Comparison of ENCODE assay signal across 11 cellular contexts in genomic region chr3:142209655-142210054, GRCh38. TPM values are rescaled to one million over a fixed set of nuclear protein-coding genes. Genes with fewer than 3 reads are reported as not detected.
DNase-seq lines count a peak whose midpoint lies in the region; ATAC-seq, FAIRE-seq and TF ChIP-seq lines count a peak whose summit lies in the region.
"Had no signal": no experiment of that assay in that cellular context is flagged by ENCODE, and none has a peak within 500 bp of the region (broad histone marks: within the 10 kb centered on the region; RNA-seq: fewer than 3 reads in every experiment).

No MANE protein-coding gene starts in this region.

- DNase-seq in HS-27A (ENCODE audit: low read depth) = peak; percentile 30
- DNase-seq in mammary epithelial cell = peak; percentile 47
- DNase-seq in keratinocyte (ENCODE audit: low read depth, low spot score) = no peak
- DNase-seq in posterior vena cava (ENCODE audit: low spot score) = no peak
- no peak for DNase-seq in NCI-H748 (lab: John Stamatoyannopoulos, UW; ENCODE audit: unreplicated experiment)
- DNase-seq: central memory CD4-positive, alpha-beta T cell; NCI-H1417 had no signal

- H3K4me1 ChIP-seq in mammary epithelial cell (ENCODE audit: insufficient read depth, low read length) = no peaks in the 10 kb centered on the region
- peaks cover 6% of the 10 kb centered on the region for H3K4me1 ChIP-seq in keratinocyte (ENCODE audit: control insufficient read depth, extremely low read depth, insufficient read depth, low read length)
- peaks cover 12% of the 10 kb centered on the region for H3K4me1 ChIP-seq in stomach smooth muscle (ENCODE audit: control insufficient read depth, insufficient read depth, low read length)

- ATAC-seq in HG03108 (IDR thresholded peaks at IDR 0.05; ENCODE audit: unreplicated experiment) (no peak), HG02571 (IDR thresholded peaks at IDR 0.05; ENCODE audit: unreplicated experiment) (no peak)

- no peak overlapping the region for H2AFZ ChIP-seq in mammary epithelial cell (ENCODE audit: low read depth, low read length)
- H2AFZ ChIP-seq in keratinocyte (ENCODE audit: control insufficient read depth, low read length) = no peak overlapping the region

- H4K20me1 ChIP-seq in mammary epithelial cell (ENCODE audit: insufficient read depth, low read length) (no peaks in the 10 kb centered on the region), keratinocyte (ENCODE audit: control insufficient read depth, extremely low read depth, insufficient read depth, low read length) (no peaks in the 10 kb centered on the region)

- TF ChIP-seq CTCF in mammary epithelial cell (conservative IDR thresholded peaks at IDR 0.05 in 1 of 2, IDR thresholded peaks at IDR 0.05 in 1 of 2; ENCODE audit: extremely low read depth in 1 of 2, insufficient read depth in 1 of 2, low read depth in 1 of 2, low read length in 2 of 2) (no peak), keratinocyte (optimal IDR thresholded peaks at IDR 0.05 in 1 of 3, IDR thresholded peaks at IDR 0.05 in 1 of 3, conservative IDR thresholded peaks at IDR 0.05 in 1 of 3; ENCODE audit: extremely low read depth in 1 of 3, insufficient read depth in 2 of 3, low read length in 3 of 3) (no peak)

- H3K27ac ChIP-seq in mammary epithelial cell (ENCODE audit: insufficient read depth, low read depth, low read length) = no peak overlapping the region
- H3K27ac ChIP-seq in keratinocyte (ENCODE audit: control insufficient read depth, insufficient read depth, low read length) = peak overlapping the region; percentile 50
- peak overlapping the region; percentile 87 for H3K27ac ChIP-seq in stomach smooth muscle (ENCODE audit: low read length)

- intact Hi-C loops in mammary epithelial cell (cut with micrococcal nuclease) (loop anchor here (1.0 to 5.0 kb wide), 2 partner anchors 32 to 83 kb away; no protein-coding TSS in a partner anchor), posterior vena cava (cut with DNase I) (no loop called here)

- H3K79me2 ChIP-seq in mammary epithelial cell (ENCODE audit: insufficient read depth, low read length) (no peaks in the 10 kb centered on the region), keratinocyte (ENCODE audit: control insufficient read depth, insufficient read depth, low read length) (no peaks in the 10 kb centered on the region)

- in situ Hi-C loops in mammary epithelial cell (cut with MboI; ENCODE audit: low sequenced_read_pairs in 2 of 2) = no loop called here

- H3K27me3 ChIP-seq in mammary epithelial cell (ENCODE audit: insufficient read depth, low read length) = no peaks in the 10 kb centered on the region
- H3K27me3 ChIP-seq in keratinocyte (ENCODE audit: control insufficient read depth, extremely low read depth, insufficient read depth, low read length) = no peaks in the 10 kb centered on the region
- H3K27me3 ChIP-seq in stomach smooth muscle (ENCODE audit: control insufficient read depth in 1 of 2, insufficient read depth in 2 of 2, low read length in 2 of 2) = no peaks in the 10 kb centered on the region

- H3K9ac ChIP-seq in mammary epithelial cell (ENCODE audit: insufficient read depth, low read length) = no peak overlapping the region
- H3K9ac ChIP-seq in keratinocyte (ENCODE audit: control insufficient read depth, extremely low read depth, insufficient read depth, low read length) = no peak overlapping the region
- H3K9ac ChIP-seq in stomach smooth muscle (ENCODE audit: low read length in 2 of 2) = peak overlapping the region; percentile 40 to 80

- dilution Hi-C loops in mammary epithelial cell (cut with HindIII; ENCODE audit: low sequenced_read_pairs) (no loop called here), keratinocyte (cut with MboI; ENCODE audit: extremely low pct_ligation_motif_present, low sequenced_read_pairs) (no loop called here)

- CTCF ChIA-PET in mammary epithelial cell (lab: Charles Lee; ENCODE audit: low non-redundant PET) = interaction anchor here (0.6 to 0.9 kb wide), 4 partner anchors 84 to 242 kb away, joined by 3 to 8 read pairs (median 5); no protein-coding TSS in a partner anchor

- H3K36me3 ChIP-seq in mammary epithelial cell (ENCODE audit: insufficient read depth, low read length) (peaks cover 2% of the 10 kb centered on the region), keratinocyte (ENCODE audit: control insufficient read depth in 2 of 2, extremely low read depth in 1 of 2, insufficient read depth in 2 of 2, low read length in 2 of 2) (peaks cover 3 to 7% of the 10 kb centered on the region in 2 experiments), stomach smooth muscle (ENCODE audit: control insufficient read depth in 2 of 2, insufficient read depth in 2 of 2, low read length in 2 of 2) (peaks cover 3 to 7% of the 10 kb centered on the region in 2 donors)

- no peaks in the 10 kb centered on the region for H3K9me1 ChIP-seq in keratinocyte (ENCODE audit: control insufficient read depth, extremely low read depth, insufficient read depth, low read length)

- no TSS peak for BruUV-seq in mammary epithelial cell (replicated peaks; lab: Mats Ljungman, UMichigan)

- FAIRE-seq in keratinocyte (lab: Jason Lieb, UNC) = no peak
- FAIRE-seq: GM12891 had no signal

- 78% methylated on average over 3 of the region's 3 CpGs for WGBS in mammary epithelial cell (ENCODE audit: low coverage, missing lambda C conversion rate)

- no peak overlapping the region for H3K4me2 ChIP-seq in mammary epithelial cell (ENCODE audit: insufficient read depth, low read depth, low read length)
- peak overlapping the region; percentile 3 for H3K4me2 ChIP-seq in keratinocyte (ENCODE audit: control insufficient read depth, extremely low read depth, insufficient read depth, low read depth, low read length)

- H3K4me3 ChIP-seq in mammary epithelial cell (replicated peaks in 1 of 3; ENCODE audit: insufficient read depth in 1 of 3, low read depth in 2 of 3, low read length in 3 of 3) (no peak overlapping the region), keratinocyte (ENCODE audit: control insufficient read depth in 2 of 3, extremely low read depth in 1 of 3, insufficient read depth in 2 of 3, low read depth in 1 of 3, low read length in 3 of 3) (no peak overlapping the region), stomach smooth muscle (ENCODE audit: low read length in 2 of 2) (peak overlapping the region; percentile 50 to 52)

- no peaks in the 10 kb centered on the region for H3K9me3 ChIP-seq in mammary epithelial cell (replicated peaks; ENCODE audit: insufficient read depth, low read length)
- H3K9me3 ChIP-seq in keratinocyte (ENCODE audit: control insufficient read depth, low read depth, low read length) = no peaks in the 10 kb centered on the region
- no peaks in the 10 kb centered on the region for H3K9me3 ChIP-seq in stomach smooth muscle (ENCODE audit: control insufficient read depth in 2 of 2, low read length in 2 of 2)

RNA-seq across cellular contexts. Expression of gene GK5, which starts 15.7 kb away (rescaled TPM):
- 10 to 100 TPM; 11.3 to 14.3 TPM for total RNA-seq in mammary epithelial cell
- 2.9 TPM for polyA plus RNA-seq in mammary epithelial cell
- 5.6 TPM for polyA minus RNA-seq in mammary epithelial cell
- 4.8 to 11.3 TPM (median 6.9 TPM) in 3 replicates for polyA plus RNA-seq in keratinocyte
- 19.8 TPM for polyA plus RNA-seq in keratinocyte (2011; ENCODE audit: low read depth)
- 2.3 and 5.6 TPM in 2 replicates for polyA plus RNA-seq in keratinocyte (2011; cell fraction: cytosol; rRNA removed)
- polyA plus RNA-seq in keratinocyte (2011; cell fraction: nucleus; rRNA removed) = 18.8 and 24.7 TPM in 2 replicates
- 3.8 and 7.9 TPM in 2 replicates for polyA plus RNA-seq in keratinocyte (2012; ENCODE audit: low replicate concordance)
- polyA minus RNA-seq in keratinocyte = 1.7 to 10.9 TPM (median 5.0 TPM) in 3 replicates
- polyA minus RNA-seq in keratinocyte (2011; cell fraction: cytosol; rRNA and poly(A)+ RNA removed) = 8.1 TPM
- 7.3 and 14.2 TPM in 2 replicates for polyA minus RNA-seq in keratinocyte (2011; cell fraction: nucleus; rRNA and poly(A)+ RNA removed)
- 10 to 100 TPM; 22.1 to 27.0 TPM for total RNA-seq in posterior vena cava

Comparison
In these comparisons a context has a peak if more than half of its experiments do, and no peak if none do; other contexts are left out.
1. DNase-seq: peak in HS-27A (single experiment) and mammary epithelial cell (single experiment); none in keratinocyte (single experiment), posterior vena cava (single experiment) and NCI-H748 (single experiment).
2. H3K4me3 ChIP-seq: peak in stomach smooth muscle (2 of 2); none in mammary epithelial cell (0 of 3) and keratinocyte (0 of 3).
3. H3K9ac ChIP-seq: peak in stomach smooth muscle (2 of 2); none in mammary epithelial cell (single experiment) and keratinocyte (single experiment).